ENCODE assay signal across 16 cellular contexts in genomic region chr16:743794-744500, GRCh38. TPM values are rescaled to one million over a fixed set of nuclear protein-coding genes. Genes with fewer than 3 reads are reported as not detected.
A peak's percentile ranks its signal among the peaks of the same experiment; 100 is the strongest.
DNase-seq lines count a peak whose midpoint lies in the region; ATAC-seq and TF ChIP-seq lines count a peak whose summit lies in the region.
"Had no signal": no experiment of that assay in that cellular context is flagged by ENCODE, and none has a peak within 500 bp of the region (broad histone marks: within the 10 kb centered on the region; RNA-seq: fewer than 3 reads in every experiment).

No MANE protein-coding gene starts in this region.

- no peaks in the 10 kb centered on the region for H3K9me3 Mint-ChIP-seq in WTC11
- no peaks in the 10 kb centered on the region for H3K9me3 Mint-ChIP-seq in stimulated activated naive CD8-positive, alpha-beta T cell treated with anti-CD3 and anti-CD28 coated beads, Interleukin-15, amount 100 ng/mL, for 72 hours
- H3K9me3 Mint-ChIP-seq: activated naive CD4-positive, alpha-beta T cell treated with anti-CD3 and anti-CD28 coated beads, Interleukin-2, amount 50 U/mL, for 72 hours had no signal

- H3K27me3 Mint-ChIP-seq in WTC11 (ENCODE audit: low read depth) = no peaks in the 10 kb centered on the region
- no peaks in the 10 kb centered on the region for H3K27me3 Mint-ChIP-seq in stimulated activated naive CD8-positive, alpha-beta T cell treated with anti-CD3 and anti-CD28 coated beads, Interleukin-15, amount 100 ng/mL, for 72 hours

- H3K27me3 ChIP-seq in heart right ventricle = peaks cover 0 to 18% (median 4%) of the 10 kb centered on the region in 7 donors
- H3K27me3 ChIP-seq in spleen (replicated peaks in 1 of 7) = peaks cover 0 to 24% (median 0%) of the 10 kb centered on the region in 7 donors

- H3K27ac ChIP-seq in heart right ventricle (no peak overlapping the region), spleen (no peak overlapping the region)
- H3K27ac ChIP-seq: epithelial cell of prostate, heart left ventricle, VCaP had no signal

- H3K4me1 Mint-ChIP-seq in WTC11 = peaks cover 7% of the 10 kb centered on the region
- peaks cover 14% of the 10 kb centered on the region for H3K4me1 Mint-ChIP-seq in stimulated activated naive CD8-positive, alpha-beta T cell treated with anti-CD3 and anti-CD28 coated beads, Interleukin-15, amount 100 ng/mL, for 72 hours

- 76 to 79% methylated on average over 21 of the region's 21 CpGs for WGBS in heart right ventricle, 2 donors
- 79 to 89% (median 85%) methylated on average over 17 to 21 of the region's 21 CpGs for WGBS in spleen, 5 donors

- peaks cover 7 to 19% (median 15%) of the 10 kb centered on the region in 9 donors for H3K4me1 ChIP-seq in heart right ventricle
- peaks cover 14 to 26% (median 22%) of the 10 kb centered on the region in 6 donors for H3K4me1 ChIP-seq in spleen

- TF ChIP-seq POLR2A in spleen (IDR thresholded peaks at IDR 0.05) = no peak

- intact Hi-C loops in Right ventricle myocardium inferior (cut with DNase I) (no loop called here), heart right ventricle (cut with DNase I) (loop anchor here in 1 of 10 donors (5.0 kb wide), 1 partner anchor 43 kb away; the partner anchor contains the start of genes CHTF18 and RPUSD1), spleen (cut with DNase I; ENCODE audit: low total_unique reads) (no loop called here)

- DNase-seq in Right ventricle myocardium inferior (ENCODE audit: missing footprints) = peak; percentile 51
- DNase-seq in heart right ventricle = no peak
- peak; percentile 65 for DNase-seq in WTC11 (ENCODE audit: low spot score)
- peak; percentile 75 for DNase-seq in spleen
- DNase-seq in stimulated activated naive CD8-positive, alpha-beta T cell treated with anti-CD3 and anti-CD28 coated beads, Interleukin-15, amount 100 ng/mL, for 72 hours = no peak
- DNase-seq: DMS 273 treated with DMSO at 0.1 percent for 48 hours, heart left ventricle, left cardiac atrium, MV-4-11, NCI-H2227 treated with DMSO at 0.1 percent for 48 hours had no signal

- H3K9me3 ChIP-seq in heart right ventricle = no peaks in the 10 kb centered on the region
- H3K9me3 ChIP-seq in spleen = no peaks in the 10 kb centered on the region
- H3K9me3 ChIP-seq: heart left ventricle had no signal

- CTCF ChIA-PET in WTC11 (lab: Charles Lee) = interaction anchor here (0.8 to 3.8 kb wide), 16 partner anchors 8 to 54 kb away, joined by 3 to 27 read pairs (median 4); partner anchors contain the start of genes ANTKMT, CCDC78, CHTF18 and HAGHL

- TF ChIP-seq CTCF in heart right ventricle (IDR thresholded peaks at IDR 0.05) (no peak), WTC11 (IDR thresholded peaks at IDR 0.05) (peak; percentile 43; the same call in 1 of the 2 replicates), spleen (IDR thresholded peaks at IDR 0.05 in 8 of 11, conservative IDR thresholded peaks at IDR 0.05 in 3 of 11) (no peak)

- H3K36me3 Mint-ChIP-seq in WTC11 = no peaks in the 10 kb centered on the region

- no peak overlapping the region for H3K27ac Mint-ChIP-seq in WTC11
- no peak overlapping the region for H3K27ac Mint-ChIP-seq in stimulated activated naive CD8-positive, alpha-beta T cell treated with anti-CD3 and anti-CD28 coated beads, Interleukin-15, amount 100 ng/mL, for 72 hours
- H3K27ac Mint-ChIP-seq: activated naive CD4-positive, alpha-beta T cell treated with anti-CD3 and anti-CD28 coated beads, Interleukin-2, amount 50 U/mL, for 72 hours had no signal

- H3K4me3 ChIP-seq in heart right ventricle = no peak overlapping the region
- no peak overlapping the region for H3K4me3 ChIP-seq in spleen
- H3K4me3 ChIP-seq: heart left ventricle had no signal

- ATAC-seq in Right ventricle myocardium inferior (no peak), heart right ventricle (no peak), WTC11 (peak; percentile 19), GM21423 (IDR thresholded peaks at IDR 0.05; ENCODE audit: unreplicated experiment) (no peak)
- ATAC-seq in stimulated activated naive CD8-positive, alpha-beta T cell treated with anti-CD3 and anti-CD28 coated beads, Interleukin-15, amount 100 ng/mL, for 72 hours = no peak
- ATAC-seq: activated naive CD4-positive, alpha-beta T cell treated with anti-CD3 and anti-CD28 coated beads, Interleukin-2, amount 50 U/mL, for 72 hours; heart left ventricle; left cardiac atrium had no signal

- H3K4me3 Mint-ChIP-seq in WTC11 = no peak overlapping the region
- H3K4me3 Mint-ChIP-seq in stimulated activated naive CD8-positive, alpha-beta T cell treated with anti-CD3 and anti-CD28 coated beads, Interleukin-15, amount 100 ng/mL, for 72 hours = no peak overlapping the region

- POLR2A ChIA-PET in WTC11 (lab: Charles Lee) = interaction anchor here (0.9 kb wide), 1 partner anchor 24 kb away, joined by 3 read pairs; no protein-coding TSS in a partner anchor

- H3K36me3 ChIP-seq in heart right ventricle (peaks cover 0 to 6% (median 0%) of the 10 kb centered on the region in 9 donors), spleen (peaks cover 0 to 7% (median 0%) of the 10 kb centered on the region in 6 donors)

TF ChIP-seq in WTC11, 78 proteins besides CTCF, POLR2A, EP300 and RAD21:
- TF ChIP-seq ZNF263 (CRISPR knock-in tag; IDR thresholded peaks at IDR 0.05; ENCODE audit: low read depth) (peak; percentile 53; the same call in 1 of the 2 replicates), ETV6 (CRISPR knock-in tag; IDR thresholded peaks at IDR 0.05) (no peak)

RNA-seq across cellular contexts. Expression of gene CIAO3, which starts 3.1 kb away (rescaled TPM):
- total RNA-seq in Right ventricle myocardium inferior (32.2 TPM), heart right ventricle (10 to 100 TPM; 18.7 to 33.0 (median 24.1) TPM), WTC11 (2021) (32.8 to 50.9 TPM (median 32.8 TPM) in 3 replicates), spleen (10 to 100 TPM; 24.9 to 60.2 (median 39.5) TPM)
- polyA plus RNA-seq in heart right ventricle (10 to 100 TPM; 29.1 to 62.9 TPM), spleen (10 to 100 TPM; 34.1 to 80.4 (median 37.7) TPM)

RNA-seq across cellular contexts. Expression of gene MSLN, which starts 16.6 kb away (rescaled TPM):
- total RNA-seq in Right ventricle myocardium inferior (1.9 TPM), heart right ventricle (1 to 10 TPM in 1 of 10 donors, under 1 TPM in 2, not detected in 7; 0.17 to 4.0 (median 0.38) TPM), WTC11 (2021) (0.20 to 0.55 TPM (median 0.46 TPM) in 3 replicates), spleen (under 1 TPM in 3 of 7 donors, not detected in 4; 0.32 to 0.70 (median 0.51) TPM)
- polyA plus RNA-seq in heart right ventricle (under 1 TPM in 1 of 2 donors, not detected in 1; 0.09 TPM), spleen (1 to 10 TPM in 1 of 3 donors, under 1 TPM in 2; 0.22 to 1.1 (median 0.26) TPM)
- total RNA-seq: activated naive CD4-positive, alpha-beta T cell treated with anti-CD3 and anti-CD28 coated beads, Interleukin-2, amount 50 U/mL, for 72 hours; cerebellum; myocyte had no signal
- polyA plus RNA-seq: heart left ventricle had no signal

RNA-seq across cellular contexts. Expression of gene HAGHL, which starts 17.0 kb away (rescaled TPM):
- total RNA-seq in Right ventricle myocardium inferior = 18.7 TPM
- total RNA-seq in heart right ventricle = 10 to 100 TPM in 7 of 10 donors, 1 to 10 TPM in 3; 5.1 to 23.3 (median 10.6) TPM
- polyA plus RNA-seq in heart right ventricle = 10 to 100 TPM; 17.9 to 80.0 TPM
- 38.4 to 41.7 TPM (median 39.4 TPM) in 3 replicates for total RNA-seq in WTC11 (2021)
- 10 to 100 TPM in 6 of 7 donors, 1 to 10 TPM in 1; 7.7 to 25.8 (median 17.6) TPM for total RNA-seq in spleen
- 10 to 100 TPM; 25.7 to 75.8 (median 32.5) TPM for polyA plus RNA-seq in spleen

RNA-seq across cellular contexts. Expression of gene CCDC78, which starts 17.7 kb away (rescaled TPM):
- 0.49 TPM for total RNA-seq in Right ventricle myocardium inferior
- total RNA-seq in heart right ventricle = 1 to 10 TPM in 1 of 10 donors, under 1 TPM in 8, not detected in 1; 0.21 to 1.0 (median 0.30) TPM
- polyA plus RNA-seq in heart right ventricle = 1 to 10 TPM in 1 of 2 donors, under 1 TPM in 1; 0.77 to 1.7 TPM
- 19.4 to 20.8 TPM (median 20.2 TPM) in 3 replicates for total RNA-seq in WTC11 (2021)
- 10 to 100 TPM in 1 of 7 donors, 1 to 10 TPM in 6; 2.9 to 11.9 (median 6.3) TPM for total RNA-seq in spleen
- 10 to 100 TPM; 12.0 to 23.7 (median 13.9) TPM for polyA plus RNA-seq in spleen

RNA-seq across cellular contexts. Expression of gene ANTKMT, which starts 23.0 kb away (rescaled TPM):
- 29.1 TPM for total RNA-seq in Right ventricle myocardium inferior
- total RNA-seq in heart right ventricle = 10 to 100 TPM; 23.3 to 40.3 (median 31.0) TPM
- 10 to 100 TPM; 37.3 to 91.1 TPM for polyA plus RNA-seq in heart right ventricle
- total RNA-seq in WTC11 (2021) = 40.6 to 43.1 TPM (median 43.0 TPM) in 3 replicates
- total RNA-seq in spleen = 10 to 100 TPM; 28.6 to 40.9 (median 36.4) TPM
- polyA plus RNA-seq in spleen = 10 to 100 TPM; 49.9 to 77.2 (median 63.4) TPM

Comparison
In these comparisons a context has a peak if more than half of its experiments do, and no peak if none do; other contexts are left out.
1. DNase-seq: peak in Right ventricle myocardium inferior (single experiment), WTC11 (single experiment) and spleen (single experiment); none in heart right ventricle (0 of 2) and stimulated activated naive CD8-positive, alpha-beta T cell treated with anti-CD3 and anti-CD28 coated beads, Interleukin-15, amount 100 ng/mL, for 72 hours (0 of 2).